35 cellular contexts compared by ENCODE assay signal in the genomic region with DNA sequence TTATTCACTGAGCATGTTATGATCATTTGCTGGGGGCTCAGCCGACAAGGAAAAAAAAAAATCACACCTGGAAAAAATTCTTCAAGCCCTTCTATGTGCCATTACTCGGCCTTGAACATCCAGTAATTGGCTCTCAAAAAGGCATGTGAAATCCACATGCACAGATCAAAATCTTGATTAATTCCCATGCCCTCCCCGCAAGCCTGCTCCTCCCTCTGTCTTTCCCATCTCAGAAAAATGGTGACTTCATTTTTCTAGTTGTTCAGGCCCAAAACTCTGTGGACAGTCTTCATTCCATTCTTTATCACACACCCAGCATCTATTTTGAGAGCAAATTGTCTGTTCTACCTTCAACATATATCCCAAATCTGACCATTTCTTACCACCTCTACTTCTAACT.
"Had no signal": no experiment of that assay in that cellular context is flagged by ENCODE, and none has a peak within 500 bp of the region (broad histone marks: within the 10 kb centered on the region; RNA-seq: fewer than 3 reads in every experiment).

No MANE protein-coding gene starts in this region.

- H3K27me3 ChIP-seq: MG63 had no signal

- DNase-seq: Karpas-422, Kasumi-1, MG63, MM.1S, MV-4-11, NCI-H1048, NCI-H1092, NCI-H1092 treated with DMSO at 0.1 percent for 48 hours, NCI-H1105, NCI-H1105 treated with DMSO at 0.1 percent for 48 hours, NCI-H1417, NCI-H1417 treated with DMSO at 0.1 percent for 48 hours, NCI-H1436, NCI-H1436 treated with DMSO at 0.1 percent for 48 hours, NCI-H146, NCI-H1694, NCI-H1694 treated with DMSO at 0.1 percent for 48 hours, NCI-H187, NCI-H187 treated with DMSO at 0.1 percent for 48 hours, NCI-H1930, NCI-H2029, NCI-H2029 treated with DMSO at 0.1 percent for 48 hours, NCI-H2081, NCI-H2081 treated with DMSO at 0.1 percent for 48 hours, NCI-H2107, NCI-H2171, NCI-H2171 treated with DMSO at 0.1 percent for 48 hours, NCI-H2227 treated with DMSO at 0.1 percent for 48 hours, NCI-H226, NCI-H345, NCI-H446, NCI-H446 treated with DMSO at 0.1 percent for 48 hours, NCI-H510A, NCI-H510A treated with DMSO at 0.1 percent for 48 hours, NCI-H524 had no signal

- H3K4me3 ChIP-seq: MG63 had no signal

- H3K9me3 ChIP-seq: MG63 had no signal

- H3K36me3 ChIP-seq: MG63 had no signal
